In the genomic region with DNA sequence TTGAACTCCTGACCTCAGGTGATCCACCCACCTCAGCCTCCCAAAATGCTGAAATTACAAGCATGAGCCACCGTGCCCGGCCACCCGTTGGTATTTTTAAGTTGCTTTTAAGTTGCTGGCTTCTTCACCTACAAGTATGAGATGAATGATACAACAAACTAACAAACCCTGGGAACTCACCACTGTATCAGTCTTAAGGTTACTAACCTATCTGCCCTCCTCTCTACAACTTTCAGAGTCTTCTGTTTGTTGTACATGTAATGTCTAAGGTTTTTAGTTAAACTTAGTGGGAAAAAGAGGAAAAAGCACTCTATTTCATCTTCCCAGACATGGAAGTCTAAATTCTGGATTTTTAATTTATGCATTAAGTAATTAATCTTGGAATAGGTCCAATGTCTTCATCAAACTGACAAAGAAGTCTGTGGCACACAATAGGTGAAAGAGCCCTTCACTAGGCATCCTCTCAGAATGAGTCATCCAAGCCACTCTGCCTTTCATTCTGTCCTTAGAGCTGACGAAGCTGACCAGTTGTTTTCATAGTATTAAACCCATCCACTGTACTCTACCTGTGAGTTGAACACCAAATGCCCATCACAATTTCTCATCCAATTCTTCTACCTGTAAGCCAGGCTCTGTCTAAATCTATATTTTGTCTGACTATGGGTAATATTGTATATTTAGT, we compare ENCODE assay signal across 14 cellular contexts.
DNase-seq lines count a peak whose midpoint lies in the region; ATAC-seq, FAIRE-seq and TF ChIP-seq lines count a peak whose summit lies in the region.
"Had no signal": no experiment of that assay in that cellular context is flagged by ENCODE, and none has a peak within 500 bp of the region (broad histone marks: within the 10 kb centered on the region; RNA-seq: fewer than 3 reads in every experiment).

No MANE protein-coding gene starts in this region.

- no peak for TF ChIP-seq CTCF in bronchial epithelial cell (IDR thresholded peaks at IDR 0.05; ENCODE audit: insufficient read depth, low read length, severe bottlenecking)
- no peak for TF ChIP-seq CTCF in D721Med (IDR thresholded peaks at IDR 0.05; ENCODE audit: insufficient read depth, missing control alignments)

- peak; percentile 82 for ATAC-seq in GM18502 (IDR thresholded peaks at IDR 0.05; ENCODE audit: poor library complexity, unreplicated experiment)
- peak; percentile 95 for ATAC-seq in GM19438 (IDR thresholded peaks at IDR 0.05; ENCODE audit: low read depth, unreplicated experiment)
- peak; percentile 66 for ATAC-seq in HG03342 (IDR thresholded peaks at IDR 0.05; ENCODE audit: unreplicated experiment)
- no peak for ATAC-seq in left cardiac atrium
- no peak for ATAC-seq in HG03175 (IDR thresholded peaks at IDR 0.05; ENCODE audit: unreplicated experiment)

- H3K4me3 ChIP-seq in bronchial epithelial cell (ENCODE audit: low read depth, low read length) = no peak overlapping the region
- H3K4me3 ChIP-seq: left ventricle myocardium inferior had no signal

- H3K27me3 ChIP-seq in bronchial epithelial cell (ENCODE audit: control insufficient read depth, insufficient read depth, low read length) = peaks cover 2% of the 10 kb centered on the region

- intact Hi-C loops in left cardiac atrium (cut with DNase I) = no loop called here

- FAIRE-seq in bronchial epithelial cell (lab: Jason Lieb, UNC) (no peak), D721Med (lab: Jason Lieb, UNC) (no peak)
- FAIRE-seq: urothelium cell line had no signal

- DNase-seq in bronchial epithelial cell (ENCODE audit: low read depth) (peak; percentile 28), D721Med (ENCODE audit: insufficient read length, low spot score) (no peak), left cardiac atrium (no peak)
- no peak for DNase-seq in stimulated activated CD8-positive, alpha-beta memory T cell treated with anti-CD3 and anti-CD28 coated beads, Interleukin-4, amount 100 ng/mL, for 48 hours
- DNase-seq: CD4-positive, CD25-positive, alpha-beta regulatory T cell; effector CD4-positive, alpha-beta T cell; left ventricle myocardium inferior; NCI-H1417; stimulated activated CD4-positive, alpha-beta T cell treated with anti-CD3 and anti-CD28 coated beads, Interleukin-15, amount 100 ng/mL, for 24 hours had no signal

- no peaks in the 10 kb centered on the region for H3K36me3 ChIP-seq in bronchial epithelial cell (ENCODE audit: control insufficient read depth, insufficient read depth, low read length)
- H3K36me3 ChIP-seq: left ventricle myocardium inferior had no signal

Comparison
In these comparisons a context has a peak if more than half of its experiments do, and no peak if none do; other contexts are left out.
1. ATAC-seq: peak in GM18502 (single experiment), GM19438 (single experiment) and HG03342 (single experiment); none in left cardiac atrium (0 of 2) and HG03175 (single experiment).